In genomic region chr1:6421266-6421665, GRCh38 we compare ENCODE assay signal across 25 cellular contexts. TPM values are rescaled to one million over a fixed set of nuclear protein-coding genes. Genes with fewer than 3 reads are reported as not detected.
DNase-seq lines count a peak whose midpoint lies in the region; ATAC-seq and TF ChIP-seq lines count a peak whose summit lies in the region.
"Had no signal": no experiment of that assay in that cellular context is flagged by ENCODE, and none has a peak within 500 bp of the region (broad histone marks: within the 10 kb centered on the region; RNA-seq: fewer than 3 reads in every experiment).

No MANE protein-coding gene starts in this region.

- TF ChIP-seq CTCF in WERI-Rb-1 (IDR thresholded peaks at IDR 0.05; ENCODE audit: low read depth, low read length) (no peak), neural crest cell (conservative IDR thresholded peaks at IDR 0.05) (no peak), prostate gland (IDR thresholded peaks at IDR 0.05) (no peak), testis (IDR thresholded peaks at IDR 0.05) (no peak)

- intact Hi-C loops in sciatic nerve (cut with DNase I) (no loop called here), prostate gland (cut with DNase I) (no loop called here), testis (cut with DNase I; ENCODE audit: low total_unique reads) (no loop called here)

- no peaks in the 10 kb centered on the region for H3K36me3 Mint-ChIP-seq in neural crest cell (ENCODE audit: low read depth)

- H3K9me3 ChIP-seq in BLaER1 treated with 17β-estradiol and CSF1 and Interleukin-3, amounts not matched to agents 10 nM and 100 nM (replicated peaks in 1 of 11) = no peaks in the 10 kb centered on the region
- H3K9me3 ChIP-seq in WERI-Rb-1 (ENCODE audit: severe bottlenecking) = no peaks in the 10 kb centered on the region
- no peaks in the 10 kb centered on the region for H3K9me3 ChIP-seq in prostate gland
- H3K9me3 ChIP-seq in testis = no peaks in the 10 kb centered on the region
- H3K9me3 ChIP-seq: BE2C had no signal

- H3K9ac ChIP-seq in BLaER1 treated with 17β-estradiol and CSF1 and Interleukin-3, amounts not matched to agents 10 nM and 100 nM = no peak overlapping the region

- H3K27me3 ChIP-seq in BLaER1 treated with 17β-estradiol and CSF1 and Interleukin-3, amounts not matched to agents 10 nM and 100 nM = peaks cover 98 to 100% (median 100%) of the 10 kb centered on the region in 11 experiments
- peaks cover 94% of the 10 kb centered on the region for H3K27me3 ChIP-seq in H7 (ENCODE audit: control insufficient read depth, insufficient read depth, low read length)
- H3K27me3 ChIP-seq in WERI-Rb-1 (ENCODE audit: insufficient read depth, low read depth, severe bottlenecking) = no peaks in the 10 kb centered on the region
- no peaks in the 10 kb centered on the region for H3K27me3 ChIP-seq in prostate gland (replicated peaks; ENCODE audit: insufficient read depth)
- H3K27me3 ChIP-seq in testis = no peaks in the 10 kb centered on the region

- no peaks in the 10 kb centered on the region for H3K36me3 ChIP-seq in BLaER1 treated with 17β-estradiol and CSF1 and Interleukin-3, amounts not matched to agents 10 nM and 100 nM
- no peaks in the 10 kb centered on the region for H3K36me3 ChIP-seq in H7 (replicated peaks; ENCODE audit: control insufficient read depth, insufficient read depth, low read length)
- H3K36me3 ChIP-seq in WERI-Rb-1 = no peaks in the 10 kb centered on the region
- no peaks in the 10 kb centered on the region for H3K36me3 ChIP-seq in prostate gland
- no peaks in the 10 kb centered on the region for H3K36me3 ChIP-seq in testis (ENCODE audit: low read depth, missing control alignments)
- H3K36me3 ChIP-seq: BE2C had no signal

- H3K4me3 ChIP-seq in BLaER1 treated with 17β-estradiol and CSF1 and Interleukin-3, amounts not matched to agents 10 nM and 100 nM = no peak overlapping the region
- no peak overlapping the region for H3K4me3 ChIP-seq in H7 (ENCODE audit: insufficient read depth, low read depth, low read length)
- H3K4me3 ChIP-seq in WERI-Rb-1 (ENCODE audit: low read depth, low read length) = no peak overlapping the region
- H3K4me3 ChIP-seq in prostate gland = no peak overlapping the region
- H3K4me3 ChIP-seq in testis = peak overlapping the region in 1 of 2 donors; percentile 50

- H4K20me1 ChIP-seq in BLaER1 treated with 17β-estradiol and CSF1 and Interleukin-3, amounts not matched to agents 10 nM and 100 nM = peaks cover 0 to 82% (median 50%) of the 10 kb centered on the region in 11 experiments; a peak in 17 of 22 replicates

- H3K27me3 Mint-ChIP-seq in neural crest cell (ENCODE audit: low read depth) = peaks cover 88% of the 10 kb centered on the region

- H3K4me1 ChIP-seq in BLaER1 treated with 17β-estradiol and CSF1 and Interleukin-3, amounts not matched to agents 10 nM and 100 nM = peaks cover 52 to 77% (median 71%) of the 10 kb centered on the region in 10 experiments
- H3K4me1 ChIP-seq in prostate gland (replicated peaks) = peaks cover 18% of the 10 kb centered on the region
- H3K4me1 ChIP-seq in testis = peaks cover 28% of the 10 kb centered on the region
- H3K4me1 ChIP-seq: BE2C had no signal

- no peak overlapping the region for H3K27ac Mint-ChIP-seq in neural crest cell (ENCODE audit: unreplicated experiment)
- H3K27ac Mint-ChIP-seq: CD4-positive, alpha-beta T cell; GM23338; HFFc6 had no signal

- no peak for ATAC-seq in sciatic nerve
- ATAC-seq: HepG2 had no signal

- no peaks in the 10 kb centered on the region for H3K9me3 Mint-ChIP-seq in neural crest cell
- H3K9me3 Mint-ChIP-seq: CD4-positive, alpha-beta T cell; GM23338; HFFc6 had no signal

- peak overlapping the region in 8 of 11 experiments; percentile 93 to 100 (median 98); a peak in 14 of 22 replicates for H3K4me2 ChIP-seq in BLaER1 treated with 17β-estradiol and CSF1 and Interleukin-3, amounts not matched to agents 10 nM and 100 nM

- H3K27ac ChIP-seq in BLaER1 treated with 17β-estradiol and CSF1 and Interleukin-3, amounts not matched to agents 10 nM and 100 nM = no peak overlapping the region
- H3K27ac ChIP-seq in WERI-Rb-1 = peak overlapping the region; percentile 43
- no peak overlapping the region for H3K27ac ChIP-seq in prostate gland
- H3K27ac ChIP-seq in testis = no peak overlapping the region
- H3K27ac ChIP-seq: HL-60 had no signal

- DNase-seq in H7 (peak; percentile 61), WERI-Rb-1 (no peak), neural crest cell (ENCODE audit: low read depth, low spot score) (no peak), sciatic nerve (ENCODE audit: low spot score) (no peak), prostate gland (ENCODE audit: low spot score) (no peak), testis (no peak)
- DNase-seq: BE2C; CD4-positive, alpha-beta T cell; COR-L47; DND-41; HFFc6; KG1; NCI-H1092 treated with DMSO at 0.1 percent for 48 hours; NCI-H1436 treated with DMSO at 0.1 percent for 48 hours; NCI-H1930; NCI-H2227 treated with DMSO at 0.1 percent for 48 hours; NCI-H510A; Right ventricle myocardium superior had no signal

- 64% methylated on average over 4 of the region's 4 CpGs for WGBS in prostate gland
- 69 to 80% methylated on average over 4 of the region's 4 CpGs for WGBS in testis, 2 donors

- TF ChIP-seq POLR2A in prostate gland (IDR thresholded peaks at IDR 0.05) (no peak), testis (IDR thresholded peaks at IDR 0.05) (no peak)

- H3K4me1 Mint-ChIP-seq in neural crest cell = no peaks in the 10 kb centered on the region

- H3K4me3 Mint-ChIP-seq in neural crest cell = peak overlapping the region; percentile 31
- H3K4me3 Mint-ChIP-seq: HFFc6 had no signal

RNA-seq across cellular contexts. Expression of gene HES2, which starts 1.5 kb away (rescaled TPM):
- 0.04 and 0.62 TPM in 2 replicates for total RNA-seq in H7 (2014; rRNA removed; shearing (Covaris generic))
- 0.07 TPM in 1 of 2 replicates, not detected in the other for total RNA-seq in neural crest cell
- not detected for total RNA-seq in sciatic nerve
- 10 to 100 TPM in 1 of 2 donors, 1 to 10 TPM in 1; 2.2 to 13.4 TPM for total RNA-seq in prostate gland
- 1 to 10 TPM; 2.4 to 5.0 TPM for total RNA-seq in testis
- polyA plus RNA-seq in testis (ENCODE audit: insufficient read depth, low read depth, low replicate concordance) = 2.6 TPM
- total RNA-seq: A673; CD4-positive, alpha-beta T cell; HT-29; OCI-LY7; Right ventricle myocardium superior had no signal

RNA-seq across cellular contexts. Expression of gene ESPN, which starts 3.3 kb away (rescaled TPM):
- 8.7 and 9.3 TPM in 2 replicates for total RNA-seq in H7 (2014; rRNA removed; shearing (Covaris generic))
- 1.7 and 4.3 TPM in 2 replicates for total RNA-seq in neural crest cell
- total RNA-seq in sciatic nerve = 14.4 TPM
- 100 to 1,000 TPM in 1 of 2 donors, 10 to 100 TPM in 1; 19.7 to 257 TPM for total RNA-seq in prostate gland
- total RNA-seq in testis = 100 to 1,000 TPM; 396 to 404 TPM
- polyA plus RNA-seq in testis (ENCODE audit: insufficient read depth, low read depth, low replicate concordance) = 270 TPM
- total RNA-seq: A673, HFFc6, OCI-LY7 had no signal

RNA-seq across cellular contexts. Expression of gene ACOT7, which starts 27.7 kb away (rescaled TPM):
- 68.9 and 76.3 TPM in 2 replicates for total RNA-seq in H7 (2014; rRNA removed; shearing (Covaris generic))
- 107 and 110 TPM in 2 replicates for total RNA-seq in neural crest cell
- total RNA-seq in sciatic nerve = 11.9 TPM
- 10 to 100 TPM; 16.9 to 24.9 TPM for total RNA-seq in prostate gland
- 10 to 100 TPM; 50.3 to 52.5 TPM for total RNA-seq in testis
- 72.8 TPM for polyA plus RNA-seq in testis (ENCODE audit: insufficient read depth, low read depth, low replicate concordance)

RNA-seq across cellular contexts. Expression of gene TNFRSF25, which starts 44.7 kb away (rescaled TPM):
- total RNA-seq in H7 (2014; rRNA removed; shearing (Covaris generic)) = 5.4 and 15.7 TPM in 2 replicates
- total RNA-seq in neural crest cell (23.4 and 26.1 TPM in 2 replicates), sciatic nerve (52.0 TPM), prostate gland (10 to 100 TPM; 15.2 to 22.7 TPM), testis (10 to 100 TPM; 13.4 to 14.0 TPM)
- polyA plus RNA-seq in testis (ENCODE audit: insufficient read depth, low read depth, low replicate concordance) = 6.2 TPM
